Comparison of ENCODE assay signal across 1 cellular context in the genomic region with DNA sequence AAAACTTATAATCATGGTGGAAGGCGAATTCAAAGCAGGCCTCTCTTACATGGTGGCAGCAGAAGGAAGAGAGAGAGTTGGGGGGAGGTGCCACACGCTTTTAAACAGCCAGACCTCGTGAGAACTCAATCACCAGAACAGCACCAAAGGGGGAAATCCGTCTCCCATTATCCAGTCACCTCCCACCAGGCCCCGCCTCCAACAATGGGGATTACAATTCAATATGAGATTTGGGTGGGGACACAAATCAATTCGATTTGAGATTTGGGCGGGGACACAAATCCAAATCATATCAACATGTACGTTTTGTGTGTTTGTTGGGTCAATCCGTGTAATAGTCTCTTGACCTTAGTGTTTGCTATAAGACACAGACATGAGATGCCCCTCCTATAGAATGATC.
TF ChIP-seq lines count a peak whose summit lies in the region.

No MANE protein-coding gene starts in this region.

TF ChIP-seq in K562, 482 proteins besides CTCF, POLR2A, EP300 and RAD21:
- TF ChIP-seq CC2D1A (IDR thresholded peaks at IDR 0.05) (peak; percentile 70), ZFX (CRISPR knock-in tag; IDR thresholded peaks at IDR 0.05) (no peak), ZBTB8A (IDR thresholded peaks at IDR 0.05; ENCODE audit: partially characterized antibody) (no peak), FOXJ3 (CRISPR knock-in tag; IDR thresholded peaks at IDR 0.05) (no peak)
- TF ChIP-seq, protein P1, sequence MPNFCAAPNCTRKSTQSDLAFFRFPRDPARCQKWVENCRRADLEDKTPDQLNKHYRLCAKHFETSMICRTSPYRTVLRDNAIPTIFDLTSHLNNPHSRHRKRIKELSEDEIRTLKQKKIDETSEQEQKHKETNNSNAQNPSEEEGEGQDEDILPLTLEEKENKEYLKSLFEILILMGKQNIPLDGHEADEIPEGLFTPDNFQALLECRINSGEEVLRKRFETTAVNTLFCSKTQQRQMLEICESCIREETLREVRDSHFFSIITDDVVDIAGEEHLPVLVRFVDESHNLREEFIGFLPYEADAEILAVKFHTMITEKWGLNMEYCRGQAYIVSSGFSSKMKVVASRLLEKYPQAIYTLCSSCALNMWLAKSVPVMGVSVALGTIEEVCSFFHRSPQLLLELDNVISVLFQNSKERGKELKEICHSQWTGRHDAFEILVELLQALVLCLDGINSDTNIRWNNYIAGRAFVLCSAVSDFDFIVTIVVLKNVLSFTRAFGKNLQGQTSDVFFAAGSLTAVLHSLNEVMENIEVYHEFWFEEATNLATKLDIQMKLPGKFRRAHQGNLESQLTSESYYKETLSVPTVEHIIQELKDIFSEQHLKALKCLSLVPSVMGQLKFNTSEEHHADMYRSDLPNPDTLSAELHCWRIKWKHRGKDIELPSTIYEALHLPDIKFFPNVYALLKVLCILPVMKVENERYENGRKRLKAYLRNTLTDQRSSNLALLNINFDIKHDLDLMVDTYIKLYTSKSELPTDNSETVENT (CRISPR knock-in tag; IDR thresholded peaks at IDR 0.05) = no peak
